In the genomic region with DNA sequence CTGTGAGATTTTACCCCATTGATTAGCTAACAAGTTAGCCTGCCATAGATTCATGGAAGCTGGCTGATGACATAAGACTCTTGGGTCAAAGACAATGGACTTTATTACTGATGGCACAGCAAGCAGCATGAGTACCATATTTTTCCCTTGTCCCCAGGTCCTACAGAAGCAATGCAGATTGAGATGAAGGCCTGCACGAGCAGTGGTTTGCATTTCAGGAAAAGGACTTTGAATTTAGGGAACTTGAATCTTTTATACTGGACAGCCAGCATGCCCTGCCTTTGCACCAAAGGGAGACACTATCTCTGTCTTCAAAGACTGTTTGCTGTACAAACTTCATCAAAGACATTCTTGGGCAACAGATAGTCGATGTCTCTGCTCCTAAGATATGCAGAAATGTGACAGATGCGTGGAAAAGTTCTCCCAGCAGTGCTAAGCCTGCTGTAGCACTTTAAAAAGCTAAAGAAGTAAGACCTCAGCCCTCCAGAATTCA, we compare ENCODE assay signal across 30 cellular contexts.
"Had no signal": no experiment of that assay in that cellular context is flagged by ENCODE, and none has a peak within 500 bp of the region (broad histone marks: within the 10 kb centered on the region; RNA-seq: fewer than 3 reads in every experiment).

No MANE protein-coding gene starts in this region.

- H3K4me3 ChIP-seq: breast epithelium, gastrocnemius medialis, suprapubic skin, tibial artery had no signal

- FAIRE-seq: endometrium, keratinocyte, small intestine had no signal

- DNase-seq: activated CD4-positive, alpha-beta memory T cell treated with anti-CD3 and anti-CD28 coated beads for 36 hours; activated CD4-positive, alpha-beta T cell treated with anti-CD3 and anti-CD28 coated beads, Interleukin-2, amount 10 ng/mL, durations not matched to agents 24 days and 14 days; activated CD4-positive, CD25-positive, alpha-beta regulatory T cell treated with anti-CD3 and anti-CD28 coated beads, Interleukin-2, amount 50 U/mL, for 72 hours; activated CD8-positive, alpha-beta memory T cell treated with anti-CD3 and anti-CD28 coated beads, Interleukin-2, amount 50 U/mL, for 4 hours; activated effector memory CD4-positive, alpha-beta T cell treated with anti-CD3 and anti-CD28 coated beads, Interleukin-2, amount 50 U/mL, for 16 hours; activated naive CD4-positive, alpha-beta T cell treated with anti-CD3 and anti-CD28 coated beads, Interleukin-2, amount 50 U/mL, for 16 hours; activated T-cell treated with anti-CD3 and anti-CD28 coated beads, Interleukin-2, amount 50 U/mL, for 1 hour; amygdala; central memory CD4-positive, alpha-beta T cell; dermis blood vessel endothelial cell; effector CD4-positive, alpha-beta T cell; gastrocnemius medialis; head of caudate nucleus; hippocampal formation; left cardiac atrium; left ventricle myocardium superior; small intestine; stimulated activated CD4-positive, alpha-beta T cell treated with anti-CD3 and anti-CD28 coated beads, Interleukin-1b, Interleukin-23, amount 100 ng/mL, for 48 hours; stimulated activated CD4-positive, alpha-beta T cell treated with anti-CD3 and anti-CD28 coated beads, Interleukin-4, amount 100 ng/mL, for 4 hours; stimulated activated CD8-positive, alpha-beta memory T cell treated with anti-CD3 and anti-CD28 coated beads, Interleukin-4, amount 100 ng/mL, for 48 hours; stimulated activated naive CD4-positive, alpha-beta T cell; T-helper 17 cell; T1000; tibial artery had no signal

- H3K9me3 ChIP-seq: breast epithelium, gastrocnemius medialis, suprapubic skin, tibial artery had no signal

- ATAC-seq: gastrocnemius medialis, left cardiac atrium, left ventricle myocardium superior, sciatic nerve, T-helper 17 cell had no signal

- H3K36me3 ChIP-seq: breast epithelium, gastrocnemius medialis, suprapubic skin, tibial artery had no signal

- H3K27ac ChIP-seq: epithelial cell of prostate, gastrocnemius medialis, suprapubic skin, tibial artery had no signal

- H3K27me3 ChIP-seq: breast epithelium, gastrocnemius medialis, suprapubic skin, tibial artery had no signal

- H3K4me1 ChIP-seq: breast epithelium, gastrocnemius medialis, tibial artery had no signal
